Comparison of ENCODE assay signal across 19 cellular contexts in genomic region chr3:107971181-107971580, GRCh38.
"Had no signal": no experiment of that assay in that cellular context is flagged by ENCODE, and none has a peak within 500 bp of the region (broad histone marks: within the 10 kb centered on the region; RNA-seq: fewer than 3 reads in every experiment).

No MANE protein-coding gene starts in this region.

- H3K9me3 ChIP-seq: esophagus squamous epithelium, gastroesophageal sphincter, left ventricle myocardium inferior, lower lobe of right lung, right lobe of liver, thoracic aorta, transverse colon had no signal

- H3K36me3 Mint-ChIP-seq: memory B cell; stimulated activated naive B cell treated with anti-CD40 and anti-IgM and Interleukin-4, amounts not matched to agents 10 μg/mL and 1 μg/mL and 100 μg/mL, for 72 hours had no signal

- H3K27me3 Mint-ChIP-seq: dendritic cell treated with granulocyte-macrophage colony-stimulating factor and Interleukin-4, amounts not matched to agents 40 ng/mL and 50 ng/mL, for 4 days; stimulated activated naive B cell treated with anti-CD40 and anti-IgM and Interleukin-4, amounts not matched to agents 10 μg/mL and 1 μg/mL and 100 μg/mL, for 72 hours; stimulated activated naive CD8-positive, alpha-beta T cell treated with anti-CD3 and anti-CD28 coated beads, Interleukin-15, amount 100 ng/mL, for 72 hours had no signal

- H3K4me3 ChIP-seq: esophagus squamous epithelium, gastroesophageal sphincter, left ventricle myocardium inferior, lower lobe of right lung, right lobe of liver, transverse colon had no signal

- H3K27me3 ChIP-seq: esophagus squamous epithelium, gastroesophageal sphincter, right lobe of liver, transverse colon had no signal

- H3K36me3 ChIP-seq: esophagus squamous epithelium, gastroesophageal sphincter, left ventricle myocardium inferior, lower lobe of right lung, right lobe of liver, thoracic aorta, transverse colon had no signal

- ATAC-seq: naive thymus-derived CD4-positive, alpha-beta T cell; stimulated activated naive B cell treated with anti-CD40 and anti-IgM and Interleukin-4, amounts not matched to agents 10 μg/mL and 1 μg/mL and 100 μg/mL, for 72 hours; stimulated activated naive CD8-positive, alpha-beta T cell treated with anti-CD3 and anti-CD28 coated beads, Interleukin-15, amount 100 ng/mL, for 72 hours had no signal

- H3K4me1 ChIP-seq: right lobe of liver had no signal

- DNase-seq: esophagus squamous epithelium; foreskin fibroblast; immature natural killer cell; kidney; left cardiac atrium; left ventricle myocardium inferior; lower lobe of right lung; naive thymus-derived CD4-positive, alpha-beta T cell; nephron progenitor cell; right lobe of liver; stimulated activated CD4-positive, alpha-beta T cell treated with anti-CD3 and anti-CD28 coated beads, Interleukin-1b, Interleukin-23, amount 100 ng/mL, for 48 hours; stimulated activated CD4-positive, alpha-beta T cell treated with anti-CD3 and anti-CD28 coated beads, Interleukin-4, amount 100 ng/mL, for 4 hours; stimulated activated naive B cell treated with anti-CD40 and anti-IgM and Interleukin-4, amounts not matched to agents 10 μg/mL and 1 μg/mL and 100 μg/mL, for 72 hours; stimulated activated naive CD8-positive, alpha-beta T cell treated with anti-CD3 and anti-CD28 coated beads, Interleukin-15, amount 100 ng/mL, for 72 hours; transverse colon had no signal

- H3K27ac Mint-ChIP-seq: immature natural killer cell; memory B cell; naive thymus-derived CD4-positive, alpha-beta T cell; nephron progenitor cell; stimulated activated naive CD8-positive, alpha-beta T cell treated with anti-CD3 and anti-CD28 coated beads, Interleukin-15, amount 100 ng/mL, for 72 hours had no signal

- H3K27ac ChIP-seq: right lobe of liver, transverse colon had no signal

- H3K4me3 Mint-ChIP-seq: dendritic cell treated with granulocyte-macrophage colony-stimulating factor and Interleukin-4, amounts not matched to agents 40 ng/mL and 50 ng/mL, for 4 days; immature natural killer cell; memory B cell; nephron progenitor cell; stimulated activated naive B cell treated with anti-CD40 and anti-IgM and Interleukin-4, amounts not matched to agents 10 μg/mL and 1 μg/mL and 100 μg/mL, for 72 hours; stimulated activated naive CD8-positive, alpha-beta T cell treated with anti-CD3 and anti-CD28 coated beads, Interleukin-15, amount 100 ng/mL, for 72 hours had no signal

- H3K9me3 Mint-ChIP-seq: dendritic cell treated with granulocyte-macrophage colony-stimulating factor and Interleukin-4, amounts not matched to agents 40 ng/mL and 50 ng/mL, for 4 days; memory B cell; naive thymus-derived CD4-positive, alpha-beta T cell; nephron progenitor cell; stimulated activated naive B cell treated with anti-CD40 and anti-IgM and Interleukin-4, amounts not matched to agents 10 μg/mL and 1 μg/mL and 100 μg/mL, for 72 hours; stimulated activated naive CD8-positive, alpha-beta T cell treated with anti-CD3 and anti-CD28 coated beads, Interleukin-15, amount 100 ng/mL, for 72 hours had no signal
